Comparison of ENCODE assay signal across 9 cellular contexts in genomic region chr3:129016366-129016724, GRCh38. TPM values are rescaled to one million over a fixed set of nuclear protein-coding genes. Genes with fewer than 3 reads are reported as not detected.
DNase-seq lines count a peak whose midpoint lies in the region; ATAC-seq and TF ChIP-seq lines count a peak whose summit lies in the region.
"Had no signal": no experiment of that assay in that cellular context is flagged by ENCODE, and none has a peak within 500 bp of the region (broad histone marks: within the 10 kb centered on the region; RNA-seq: fewer than 3 reads in every experiment).

No MANE protein-coding gene starts in this region.

- BruUV-seq in Panc1 (replicated peaks; lab: Mats Ljungman, UMichigan): no TSS peak

- peaks cover 1% of the 10 kb centered on the region for H3K36me3 Mint-ChIP-seq in activated naive CD4-positive, alpha-beta T cell treated with anti-CD3 and anti-CD28 coated beads for 36 hours (ENCODE audit: low read depth)
- H3K36me3 Mint-ChIP-seq in memory B cell: no peaks in the 10 kb centered on the region

- no peak overlapping the region for H3K4me3 ChIP-seq in BE2C (ENCODE audit: low read depth, low read length)
- no peak overlapping the region for H3K4me3 ChIP-seq in Panc1 (ENCODE audit: low read depth in 2 of 2, low read length in 2 of 2)
- H3K4me3 ChIP-seq in urinary bladder (ENCODE audit: low read depth, low read length): no peak overlapping the region
- H3K4me3 ChIP-seq in MG63: no peak overlapping the region

- CTCF ChIA-PET in Panc1 (lab: Charles Lee): interaction anchor here (0.6 to 1.3 kb wide), 5 partner anchors 36 to 229 kb away, joined by 3 to 22 read pairs (median 4); no protein-coding TSS in a partner anchor
- CTCF ChIA-PET in activated naive CD4-positive, alpha-beta T cell treated with anti-CD3 and anti-CD28 coated beads for 36 hours (lab: Charles Lee): interaction anchor here (0.7 to 7.0 kb wide), 21 partner anchors 9 to 288 kb away, joined by 3 to 84 read pairs (median 6); partner anchors contain the start of genes CFAP92, EFCC1 and RAB43

- POLR2A ChIA-PET in Panc1 (lab: Charles Lee): interaction anchor here (0.6 to 1.4 kb wide), 2 partner anchors 22 to 48 kb away, joined by 4 to 9 read pairs; partner anchors contain the start of gene CFAP92

- H3K27ac ChIP-seq in Panc1 (ENCODE audit: low read length) (no peak overlapping the region; the same call in 1 of the 2 replicates), urinary bladder (ENCODE audit: low read depth) (peak overlapping the region; percentile 38)

- in situ Hi-C loops in Panc1 (cut with HindIII; ENCODE audit: low pct_unique_long_range_greater_than_20kb, low sequenced_read_pairs): no loop called here

- intact Hi-C loops in Panc1 (cut with micrococcal nuclease; ENCODE audit: unreplicated experiment): no loop called here
- intact Hi-C loops in activated naive CD4-positive, alpha-beta T cell treated with anti-CD3 and anti-CD28 coated beads for 36 hours (cut with micrococcal nuclease): loop anchor here (1.0 to 5.0 kb wide), 4 partner anchors 11 to 364 kb away; partner anchors contain the start of gene RPN1

- 47% methylated on average over 6 of the region's 6 CpGs for WGBS in urinary bladder

- no peaks in the 10 kb centered on the region for H3K27me3 Mint-ChIP-seq in activated naive CD4-positive, alpha-beta T cell treated with anti-CD3 and anti-CD28 coated beads for 36 hours (ENCODE audit: low read depth)
- no peaks in the 10 kb centered on the region for H3K27me3 Mint-ChIP-seq in memory B cell

- ATAC-seq in Panc1 (peak; percentile 38; the same call in 1 of the 2 replicates), memory B cell (ENCODE audit: low read depth) (peak; percentile 71)

- H3K27ac Mint-ChIP-seq in activated naive CD4-positive, alpha-beta T cell treated with anti-CD3 and anti-CD28 coated beads for 36 hours: peak overlapping the region; percentile 95
- H3K27ac Mint-ChIP-seq in memory B cell: peak overlapping the region; percentile 99

- peaks cover 38% of the 10 kb centered on the region for H3K4me1 Mint-ChIP-seq in activated naive CD4-positive, alpha-beta T cell treated with anti-CD3 and anti-CD28 coated beads for 36 hours (ENCODE audit: low read depth)
- H3K4me1 Mint-ChIP-seq in memory B cell: peaks cover 31% of the 10 kb centered on the region

- no peaks in the 10 kb centered on the region for H3K9me3 Mint-ChIP-seq in activated naive CD4-positive, alpha-beta T cell treated with anti-CD3 and anti-CD28 coated beads for 36 hours
- H3K9me3 Mint-ChIP-seq in memory B cell: peaks cover 2% of the 10 kb centered on the region

- H3K4me3 Mint-ChIP-seq in activated naive CD4-positive, alpha-beta T cell treated with anti-CD3 and anti-CD28 coated beads for 36 hours: peak overlapping the region; percentile 73
- peak overlapping the region; percentile 30 for H3K4me3 Mint-ChIP-seq in memory B cell

- no peaks in the 10 kb centered on the region for H3K27me3 ChIP-seq in BE2C
- H3K27me3 ChIP-seq in Panc1 (ENCODE audit: control insufficient read depth, insufficient read depth, low read length): no peaks in the 10 kb centered on the region
- H3K27me3 ChIP-seq in MG63: no peaks in the 10 kb centered on the region

- TF ChIP-seq CTCF in BE2C (IDR thresholded peaks at IDR 0.05; ENCODE audit: low read depth, low read length): no peak; the same call in 1 of the 2 replicates
- TF ChIP-seq CTCF in Panc1 (IDR thresholded peaks at IDR 0.05): no peak

- DNase-seq in BE2C (peak; percentile 52), HPDE6-E6E7 (ENCODE audit: extremely low spot score) (peak; percentile 51), Panc1 (ENCODE audit: low read depth, low spot score) (no peak), memory B cell (ENCODE audit: low spot score in 2 of 2) (peak; percentile 70 to 85), MG63 (no peak), NCI-H446 treated with DMSO at 0.1 percent for 48 hours (lab: John Stamatoyannopoulos, UW) (no peak)
- DNase-seq in activated naive CD4-positive, alpha-beta T cell treated with anti-CD3 and anti-CD28 coated beads for 36 hours: peak; percentile 88

- no peaks in the 10 kb centered on the region for H3K36me3 ChIP-seq in BE2C
- no peaks in the 10 kb centered on the region for H3K36me3 ChIP-seq in Panc1 (ENCODE audit: control insufficient read depth, insufficient read depth, low read length)
- H3K36me3 ChIP-seq in urinary bladder (ENCODE audit: insufficient read depth): no peaks in the 10 kb centered on the region
- H3K36me3 ChIP-seq in MG63: no peaks in the 10 kb centered on the region

- H3K9me3 ChIP-seq in BE2C (no peaks in the 10 kb centered on the region), Panc1 (ENCODE audit: control insufficient read depth, insufficient read depth, low read depth, low read length) (no peaks in the 10 kb centered on the region), MG63 (no peaks in the 10 kb centered on the region)

- H3K4me1 ChIP-seq in BE2C: peaks cover 5% of the 10 kb centered on the region; the same call in 1 of the 2 replicates
- no peaks in the 10 kb centered on the region for H3K4me1 ChIP-seq in Panc1 (ENCODE audit: control insufficient read depth, insufficient read depth, low read length)
- peaks cover 2% of the 10 kb centered on the region for H3K4me1 ChIP-seq in urinary bladder (ENCODE audit: insufficient read depth)

RNA-seq across cellular contexts. Expression of gene EFCC1, which starts 15.2 kb away (rescaled TPM):
- polyA plus RNA-seq in BE2C (2012; ENCODE audit: insufficient read depth, insufficient read length, low read depth): not detected
- total RNA-seq in Panc1 (2021; ENCODE audit: unreplicated experiment) (0.15 TPM), urinary bladder (5.7 TPM)
- 0.13 TPM for polyA plus RNA-seq in Panc1 (2012; ENCODE audit: insufficient read length)
- under 1 TPM; 0.10 to 0.20 TPM for total RNA-seq in activated naive CD4-positive, alpha-beta T cell treated with anti-CD3 and anti-CD28 coated beads for 36 hours
- polyA plus RNA-seq in urinary bladder: 4.3 TPM
- total RNA-seq in MG63 (2014; rRNA removed; shearing (Covaris generic); ENCODE audit: low replicate concordance): not detected in 2 replicates

RNA-seq across cellular contexts. Expression of gene CFAP92, which starts 22.5 kb away (rescaled TPM):
- 0.68 TPM for polyA plus RNA-seq in BE2C (2012; ENCODE audit: insufficient read depth, insufficient read length, low read depth)
- total RNA-seq in Panc1 (2021; ENCODE audit: unreplicated experiment) (0.18 TPM), urinary bladder (1.9 TPM)
- polyA plus RNA-seq in Panc1 (2012; ENCODE audit: insufficient read length): 0.42 TPM
- under 1 TPM; 0.32 to 0.48 TPM for total RNA-seq in activated naive CD4-positive, alpha-beta T cell treated with anti-CD3 and anti-CD28 coated beads for 36 hours
- polyA plus RNA-seq in urinary bladder: 0.62 TPM
- not detected in 2 replicates for total RNA-seq in MG63 (2014; rRNA removed; shearing (Covaris generic); ENCODE audit: low replicate concordance)

RNA-seq across cellular contexts. Expression of gene GP9, which starts 44.2 kb away (rescaled TPM):
- not detected for polyA plus RNA-seq in BE2C (2012; ENCODE audit: insufficient read depth, insufficient read length, low read depth)
- total RNA-seq in Panc1 (2021; ENCODE audit: unreplicated experiment) (not detected), urinary bladder (not detected)
- polyA plus RNA-seq in Panc1 (2012; ENCODE audit: insufficient read length): not detected
- total RNA-seq in activated naive CD4-positive, alpha-beta T cell treated with anti-CD3 and anti-CD28 coated beads for 36 hours: not detected
- polyA plus RNA-seq in urinary bladder: not detected
- not detected in 2 replicates for total RNA-seq in MG63 (2014; rRNA removed; shearing (Covaris generic); ENCODE audit: low replicate concordance)
- total RNA-seq: activated CD8-positive, alpha-beta memory T cell treated with anti-CD3 and anti-CD28 coated beads for 36 hours had no signal

Comparison
In these comparisons a context has a peak if more than half of its experiments do, and no peak if none do; other contexts are left out.
1. DNase-seq: peak in BE2C (single experiment), HPDE6-E6E7 (single experiment), activated naive CD4-positive, alpha-beta T cell treated with anti-CD3 and anti-CD28 coated beads for 36 hours (single experiment) and memory B cell (2 of 2); none in Panc1 (single experiment), MG63 (single experiment) and NCI-H446 treated with DMSO at 0.1 percent for 48 hours (single experiment).